14 cellular contexts compared by ENCODE assay signal in the genomic region with DNA sequence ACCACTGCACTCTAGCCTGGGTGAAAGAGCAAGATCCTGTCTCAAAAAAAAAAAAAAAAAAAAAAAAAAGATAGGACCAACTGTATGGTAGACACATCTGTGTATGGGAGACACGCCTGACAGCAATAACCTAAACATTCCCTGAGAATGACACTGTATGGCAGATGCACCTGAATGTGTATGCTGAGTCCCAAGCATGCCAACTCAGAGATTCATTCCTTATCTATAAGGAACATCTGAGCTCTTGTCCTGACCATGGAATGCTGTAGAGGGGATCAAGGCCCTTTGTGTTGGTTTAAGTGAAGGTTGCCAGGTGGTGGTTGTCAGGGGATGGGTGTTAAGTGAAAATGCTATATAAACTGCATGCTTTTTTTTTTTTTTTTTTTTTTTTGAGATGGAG.
"Had no signal": no experiment of that assay in that cellular context is flagged by ENCODE, and none has a peak within 500 bp of the region (broad histone marks: within the 10 kb centered on the region; RNA-seq: fewer than 3 reads in every experiment).

No MANE protein-coding gene starts in this region.

- H3K9me3 ChIP-seq: heart left ventricle, sigmoid colon, stomach, upper lobe of left lung had no signal

- H3K4me3 ChIP-seq: heart left ventricle, sigmoid colon, skin epidermis, stomach, upper lobe of left lung had no signal

- H3K27me3 ChIP-seq: heart left ventricle, sigmoid colon, stomach, upper lobe of left lung had no signal

- FAIRE-seq: colon, frontal cortex had no signal

- ATAC-seq: heart left ventricle, natural killer cell had no signal

- DNase-seq: cerebellar nuclear complex; heart left ventricle; hippocampal formation; natural killer cell; posterior cingulate gyrus; stimulated activated CD4-positive, alpha-beta T cell treated with anti-CD3 and anti-CD28 coated beads, Interleukin-12 subunit alpha, Interleukin-12 subunit beta, amount 100 ng/mL, for 4 hours; stimulated activated naive CD4-positive, alpha-beta T cell; stomach; substantia nigra; upper lobe of left lung had no signal

- H3K36me3 ChIP-seq: heart left ventricle, sigmoid colon, stomach, upper lobe of left lung had no signal
